ENCODE assay signal across 8 cellular contexts in the genomic region with DNA sequence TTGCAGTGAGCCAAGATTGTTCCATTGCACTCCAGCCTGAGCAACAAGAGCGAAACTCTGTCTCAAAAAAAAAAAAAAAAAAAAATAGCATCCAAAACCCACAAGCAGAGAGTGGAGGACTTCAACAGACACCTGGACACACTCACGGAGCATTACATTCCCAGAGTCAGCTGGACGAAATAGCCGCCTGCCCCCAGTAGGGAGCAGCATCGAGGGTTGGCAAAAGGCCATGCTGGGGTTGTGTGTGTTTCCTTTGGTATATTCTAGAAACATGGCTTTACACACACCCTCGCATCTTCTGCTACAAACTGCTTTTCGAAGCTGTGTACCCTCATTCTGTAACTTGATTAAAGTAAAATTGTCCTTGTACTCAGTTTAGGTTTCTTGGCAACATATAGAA. TPM values are rescaled to one million over a fixed set of nuclear protein-coding genes. Genes with fewer than 3 reads are reported as not detected.
A peak's percentile ranks its signal among the peaks of the same experiment; 100 is the strongest.
DNase-seq lines count a peak whose midpoint lies in the region; ATAC-seq lines count a peak whose summit lies in the region.

No MANE protein-coding gene starts in this region.

- H3K4me3 ChIP-seq in iPS-20b (ENCODE audit: low read length): no peak overlapping the region

- no peaks in the 10 kb centered on the region for H3K9me3 ChIP-seq in iPS-20b (ENCODE audit: insufficient read depth, low read depth, low read length)

- no peak overlapping the region for H3K9ac ChIP-seq in iPS-20b (ENCODE audit: low read depth, low read length)

- DNase-seq in G401 (ENCODE audit: low spot score): peak; percentile 51
- peak; percentile 32 to 68 for DNase-seq in NCI-H524 (lab: John Stamatoyannopoulos, UW)
- DNase-seq in activated T-helper 1 cell treated with Interleukin-2 at 50 U/mL for 16 hours (ENCODE audit: low read depth): peak; percentile 10
- DNase-seq in stimulated activated CD4-positive, alpha-beta T cell treated with anti-CD3 and anti-CD28 coated beads, Interleukin-4, amount 100 ng/mL, for 48 hours (ENCODE audit: low read depth in 2 of 2): peak; percentile 38 to 42
- DNase-seq in GOT3 (lab: John Stamatoyannopoulos, UW): no peak

- no peak for ATAC-seq in HG02973 (IDR thresholded peaks at IDR 0.05; ENCODE audit: unreplicated experiment)
- no peak for ATAC-seq in HG03280 (IDR thresholded peaks at IDR 0.05; ENCODE audit: unreplicated experiment)

- peaks cover 14% of the 10 kb centered on the region for H3K4me1 ChIP-seq in iPS-20b (ENCODE audit: insufficient read depth, low read length)

- in situ Hi-C loops in G401 (cut with HindIII; ENCODE audit: low sequenced_read_pairs): no loop called here

- peak overlapping the region; percentile 7 for H3K27ac ChIP-seq in iPS-20b (ENCODE audit: low read length)

- H3K27me3 ChIP-seq in iPS-20b (ENCODE audit: insufficient read depth, low read length): no peaks in the 10 kb centered on the region

- H3K36me3 ChIP-seq in iPS-20b (ENCODE audit: insufficient read depth, low read depth, low read length): no peaks in the 10 kb centered on the region

RNA-seq across cellular contexts. Expression of gene ADA2, which starts 5.3 kb away (rescaled TPM):
- total RNA-seq in G401 (2014; rRNA removed; shearing (Covaris generic)): not detected in 2 replicates

RNA-seq across cellular contexts. Expression of gene HDHD5, which starts 54.9 kb away (rescaled TPM):
- total RNA-seq in G401 (2014; rRNA removed; shearing (Covaris generic)): 163 and 164 TPM in 2 replicates
